In genomic region chr10:84328303-84329093, GRCh38 we compare ENCODE assay signal across 8 cellular contexts. TPM values are rescaled to one million over a fixed set of nuclear protein-coding genes. Genes with fewer than 3 reads are reported as not detected.
DNase-seq lines count a peak whose midpoint lies in the region; ATAC-seq and TF ChIP-seq lines count a peak whose summit lies in the region.

Gene CCSER2, plus strand, starts transcription at chr10:84328589. Its CDS starts 42,464 bp downstream, at chr10:84371053.

- peaks cover 2% of the 10 kb centered on the region for H3K36me3 Mint-ChIP-seq in IgD-negative memory B cell
- H3K36me3 Mint-ChIP-seq in activated T-helper 17 cell treated with anti-CD3 and anti-CD28 coated beads, Interleukin-2, amount 50 U/mL, for 72 hours (ENCODE audit: low read depth) = peaks cover 35% of the 10 kb centered on the region
- peaks cover 10% of the 10 kb centered on the region for H3K36me3 Mint-ChIP-seq in natural killer cell

- peak within 1 kb of the TSS; percentile 90 for H3K9ac ChIP-seq in DND-41 (ENCODE audit: low read depth, low read length)
- H3K9ac ChIP-seq in fibroblast of lung (ENCODE audit: insufficient read depth, low read length) = peak within 1 kb of the TSS; percentile 88

- H3K27me3 Mint-ChIP-seq in IgD-negative memory B cell = peaks cover 2% of the 10 kb centered on the region
- H3K27me3 Mint-ChIP-seq in activated T-helper 17 cell treated with anti-CD3 and anti-CD28 coated beads, Interleukin-2, amount 50 U/mL, for 72 hours = no peaks in the 10 kb centered on the region
- H3K27me3 Mint-ChIP-seq in natural killer cell (ENCODE audit: low read depth in 2 of 2) = no peaks in the 10 kb centered on the region

- intact Hi-C loops in natural killer cell (cut with micrococcal nuclease) = loop anchor here (1.0 kb wide), 2 partner anchors 14 to 189 kb away; partner anchors contain the start of gene GHITM

- H3K36me3 ChIP-seq in DND-41 (ENCODE audit: insufficient read depth, low read length) = no peaks in the 10 kb centered on the region
- H3K36me3 ChIP-seq in fibroblast of lung (ENCODE audit: control insufficient read depth, insufficient read depth, low read length) = no peaks in the 10 kb centered on the region

- TF ChIP-seq CTCF in DND-41 (IDR thresholded peaks at IDR 0.05; ENCODE audit: borderline replicate concordance, extremely low read depth, low read length, poor library complexity, severe bottlenecking) (no peak), fibroblast of lung (conservative IDR thresholded peaks at IDR 0.05 in 1 of 2, IDR thresholded peaks at IDR 0.05 in 1 of 2; ENCODE audit: low read depth in 1 of 2, low read length in 2 of 2) (no peak), natural killer cell (IDR thresholded peaks at IDR 0.05) (no peak)

- peak within 1 kb of the TSS; percentile 95 to 98 (median 97) for H3K27ac Mint-ChIP-seq in IgD-negative memory B cell
- peak within 1 kb of the TSS; percentile 92 for H3K27ac Mint-ChIP-seq in activated T-helper 17 cell treated with anti-CD3 and anti-CD28 coated beads, Interleukin-2, amount 50 U/mL, for 72 hours
- peak within 1 kb of the TSS; percentile 92 to 100 for H3K27ac Mint-ChIP-seq in natural killer cell

- H3K4me3 ChIP-seq in DND-41 (ENCODE audit: low read depth in 1 of 2, low read length in 2 of 2) = peak within 1 kb of the TSS; percentile 76 to 86
- H3K4me3 ChIP-seq in fibroblast of lung (replicated peaks in 1 of 4; ENCODE audit: control extremely low read depth in 1 of 4, insufficient read depth in 1 of 4, low read depth in 3 of 4, low read length in 4 of 4) = peak within 1 kb of the TSS; percentile 72 to 92 (median 82)

- H3K4me1 ChIP-seq in DND-41 (ENCODE audit: insufficient read depth, low read length) (peaks cover 49% of the 10 kb centered on the region), fibroblast of lung (ENCODE audit: control insufficient read depth, extremely low read depth, insufficient read depth, low read length) (peaks cover 3% of the 10 kb centered on the region)

- H4K20me1 ChIP-seq in DND-41 (ENCODE audit: insufficient read depth, low read length) (peaks cover 5% of the 10 kb centered on the region; the same call in 1 of the 2 replicates), fibroblast of lung (ENCODE audit: control insufficient read depth, extremely low read depth, insufficient read depth, low read length) (no peaks in the 10 kb centered on the region)

- H3K4me1 Mint-ChIP-seq in IgD-negative memory B cell (peaks cover 21 to 27% (median 26%) of the 10 kb centered on the region in 3 donors), natural killer cell (peaks cover 36 to 37% of the 10 kb centered on the region in 2 donors)
- peaks cover 11% of the 10 kb centered on the region for H3K4me1 Mint-ChIP-seq in activated T-helper 17 cell treated with anti-CD3 and anti-CD28 coated beads, Interleukin-2, amount 50 U/mL, for 72 hours

- DNase-seq in DND-41 (peak; percentile 87), RPMI7951 (ENCODE audit: low read depth) (peak; percentile 84), fibroblast of lung (ENCODE audit: low read depth in 2 of 2) (peak; percentile 93 to 94), natural killer cell (peak; percentile 99)
- DNase-seq in stimulated activated naive CD4-positive, alpha-beta T cell (lab: John Stamatoyannopoulos, UW) = peak; percentile 68 to 90 (median 84)

- H3K4me2 ChIP-seq in DND-41 (ENCODE audit: insufficient read depth, low read length) (peak within 1 kb of the TSS; percentile 68), fibroblast of lung (ENCODE audit: extremely low read depth, insufficient read depth, low read length) (peak within 1 kb of the TSS; percentile 73)

- H3K79me2 ChIP-seq in DND-41 (ENCODE audit: insufficient read depth, low read length) (peaks cover 48% of the 10 kb centered on the region), fibroblast of lung (ENCODE audit: control insufficient read depth, insufficient read depth, low read length) (peaks cover 34% of the 10 kb centered on the region)

- no peaks in the 10 kb centered on the region for H3K27me3 ChIP-seq in DND-41 (ENCODE audit: insufficient read depth, low read length, poor library complexity)
- no peaks in the 10 kb centered on the region for H3K27me3 ChIP-seq in fibroblast of lung (ENCODE audit: control insufficient read depth, insufficient read depth, low read length)

- H3K9me3 Mint-ChIP-seq in IgD-negative memory B cell (no peaks in the 10 kb centered on the region), natural killer cell (no peaks in the 10 kb centered on the region)
- H3K9me3 Mint-ChIP-seq in activated T-helper 17 cell treated with anti-CD3 and anti-CD28 coated beads, Interleukin-2, amount 50 U/mL, for 72 hours = no peaks in the 10 kb centered on the region

- H3K9me3 ChIP-seq in DND-41 (ENCODE audit: insufficient read depth, low read length, severe bottlenecking) (no peaks in the 10 kb centered on the region), fibroblast of lung (ENCODE audit: control insufficient read depth, insufficient read depth, low read depth, low read length) (no peaks in the 10 kb centered on the region)

- H3K27ac ChIP-seq in DND-41 (ENCODE audit: low read length) = peak within 1 kb of the TSS; percentile 88
- peak within 1 kb of the TSS; percentile 85 for H3K27ac ChIP-seq in fibroblast of lung (ENCODE audit: insufficient read depth, low read length)

- peak within 1 kb of the TSS; percentile 85 to 96 (median 93) for H3K4me3 Mint-ChIP-seq in IgD-negative memory B cell
- peak within 1 kb of the TSS; percentile 95 for H3K4me3 Mint-ChIP-seq in activated T-helper 17 cell treated with anti-CD3 and anti-CD28 coated beads, Interleukin-2, amount 50 U/mL, for 72 hours
- peak within 1 kb of the TSS; percentile 98 for H3K4me3 Mint-ChIP-seq in natural killer cell

- peak; percentile 82 for ATAC-seq in DND-41 (ENCODE audit: insufficient read depth, low read depth)
- peak; percentile 65 for ATAC-seq in GM21529 (IDR thresholded peaks at IDR 0.05; ENCODE audit: unreplicated experiment)
- peak; percentile 66 for ATAC-seq in activated T-helper 17 cell treated with anti-CD3 and anti-CD28 coated beads, Interleukin-2, amount 50 U/mL, for 72 hours (replicated peaks)
- ATAC-seq in natural killer cell = peak; percentile 77 to 88 (median 77)

- peak within 1 kb of the TSS; percentile 98 for H2AFZ ChIP-seq in DND-41 (ENCODE audit: low read depth, low read length)
- H2AFZ ChIP-seq in fibroblast of lung (ENCODE audit: low read length) = peak within 1 kb of the TSS; percentile 91

RNA-seq across cellular contexts. Expression of gene CCSER2, which starts in this region (rescaled TPM):
- polyA plus RNA-seq in IgD-negative memory B cell (41.3 TPM), fibroblast of lung (60.1 and 65.4 TPM in 2 replicates)
- total RNA-seq in RPMI7951 (2014; rRNA removed; shearing (Covaris generic)) = 14.5 and 16.9 TPM in 2 replicates
- 100 to 1,000 TPM in 1 of 2 donors, 10 to 100 TPM in 1; 47.5 to 107 TPM for total RNA-seq in activated T-helper 17 cell treated with anti-CD3 and anti-CD28 coated beads, Interleukin-2, amount 50 U/mL, for 72 hours
- total RNA-seq in fibroblast of lung (23.6 and 28.2 TPM in 2 replicates), natural killer cell (100 to 1,000 TPM; 125 to 158 (median 146) TPM)
- 31.7 and 33.5 TPM in 2 replicates for polyA plus RNA-seq in fibroblast of lung (2012)
- polyA minus RNA-seq in fibroblast of lung (ENCODE audit: low replicate concordance) = 16.9 and 24.8 TPM in 2 replicates

Comparison
In these comparisons a context has a peak if more than half of its experiments do, and no peak if none do; other contexts are left out.
1. Peak in every context shown above with its lines: DNase-seq, ATAC-seq, H3K4me3 ChIP-seq and H3K27ac ChIP-seq.